11 cellular contexts compared by ENCODE assay signal in the genomic region with DNA sequence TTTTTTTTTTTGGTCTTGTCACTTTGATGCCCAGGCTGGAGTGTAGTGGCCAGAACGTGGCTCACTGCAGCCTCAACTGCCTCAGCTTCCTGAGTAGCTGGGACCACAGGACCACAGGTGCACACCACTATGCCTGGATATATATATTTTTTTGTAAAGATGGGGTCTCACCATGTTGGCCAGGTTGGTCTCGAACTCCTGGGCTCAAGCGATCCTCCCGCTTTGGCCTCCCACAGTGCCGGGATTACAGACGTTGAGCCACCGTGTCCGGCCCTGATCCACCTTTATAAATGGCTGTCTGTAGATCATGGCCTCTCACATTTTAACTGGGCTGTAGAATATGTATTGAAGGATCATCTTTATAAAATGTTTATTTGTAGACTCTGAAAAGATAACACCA. TPM values are rescaled to one million over a fixed set of nuclear protein-coding genes. Genes with fewer than 3 reads are reported as not detected.
A peak's percentile ranks its signal among the peaks of the same experiment; 100 is the strongest.
DNase-seq lines count a peak whose midpoint lies in the region; ATAC-seq and TF ChIP-seq lines count a peak whose summit lies in the region.
"Had no signal": no experiment of that assay in that cellular context is flagged by ENCODE, and none has a peak within 500 bp of the region (broad histone marks: within the 10 kb centered on the region; RNA-seq: fewer than 3 reads in every experiment).

No MANE protein-coding gene starts in this region.

- 93% methylated on average over 8 of the region's 8 CpGs for WGBS in suprapubic skin

- H2AFZ ChIP-seq in PC-3 (ENCODE audit: low read length) = no peak overlapping the region

- intact Hi-C loops in Calu3 (cut with micrococcal nuclease; ENCODE audit: unreplicated experiment) (no loop called here), PC-3 (cut with micrococcal nuclease) (loop anchor here (5.0 kb wide), 1 partner anchor 108 kb away; a partner anchor contains a TSS)

- CTCF ChIA-PET in Calu3 (lab: Charles Lee) (no interaction called here), PC-3 (lab: Charles Lee) (no interaction called here)

- peak overlapping the region; percentile 78; the same call in 1 of the 2 replicates for H3K4me3 ChIP-seq in PC-3 (ENCODE audit: low read length)
- peak overlapping the region; percentile 96 for H3K4me3 ChIP-seq in coronary artery
- H3K4me3 ChIP-seq in suprapubic skin = no peak overlapping the region

- H3K9me2 ChIP-seq in PC-3 (replicated peaks; ENCODE audit: low read length) = no peaks in the 10 kb centered on the region

- no peak for ATAC-seq in PC-3

- H3K79me2 ChIP-seq in PC-3 (ENCODE audit: low read length) = peaks cover 44% of the 10 kb centered on the region

- H3K27me3 Mint-ChIP-seq in Calu3 (ENCODE audit: unreplicated experiment) (no peaks in the 10 kb centered on the region), neural crest cell (ENCODE audit: low read depth) (no peaks in the 10 kb centered on the region)

- no TSS peak for BruUV-seq in Calu3 (replicated peaks; lab: Mats Ljungman, UMichigan)
- no TSS peak for BruUV-seq in PC-3 (replicated peaks; lab: Mats Ljungman, UMichigan)

- H3K4me1 Mint-ChIP-seq in Calu3 (ENCODE audit: low read depth, unreplicated experiment) (no peaks in the 10 kb centered on the region), neural crest cell (peaks cover 26% of the 10 kb centered on the region)

- peak overlapping the region; percentile 94 for H3K4me2 ChIP-seq in PC-3 (ENCODE audit: low read length)

- H3K9me3 ChIP-seq in PC-3 (ENCODE audit: low read length) = no peaks in the 10 kb centered on the region
- no peaks in the 10 kb centered on the region for H3K9me3 ChIP-seq in suprapubic skin

- TF ChIP-seq CTCF in Calu3 (IDR thresholded peaks at IDR 0.05; ENCODE audit: unreplicated experiment) (no peak), PC-3 (conservative IDR thresholded peaks at IDR 0.05; ENCODE audit: low read depth, low read length) (no peak), coronary artery (IDR thresholded peaks at IDR 0.05) (no peak), neural crest cell (conservative IDR thresholded peaks at IDR 0.05) (no peak), suprapubic skin (IDR thresholded peaks at IDR 0.05) (no peak)

- H3K27ac Mint-ChIP-seq in Calu3 (ENCODE audit: unreplicated experiment) (no peak overlapping the region), neural crest cell (ENCODE audit: unreplicated experiment) (peak overlapping the region; percentile 5)

- H3K4me1 ChIP-seq in PC-3 (ENCODE audit: insufficient read depth, low read length) (peaks cover 16% of the 10 kb centered on the region; the same call in 1 of the 2 replicates), suprapubic skin (peaks cover 28% of the 10 kb centered on the region)

- no peak for TF ChIP-seq EP300 in suprapubic skin (IDR thresholded peaks at IDR 0.05)

- peaks cover 7% of the 10 kb centered on the region; the same call in 1 of the 2 replicates for H3K36me3 ChIP-seq in PC-3 (ENCODE audit: low read depth, low read length)
- peaks cover 8% of the 10 kb centered on the region for H3K36me3 ChIP-seq in suprapubic skin

- no peak overlapping the region for H3K9ac ChIP-seq in PC-3 (ENCODE audit: low read length)

- H4K20me1 ChIP-seq in PC-3 (ENCODE audit: low read length) = peaks cover 15% of the 10 kb centered on the region

- H3K4me3 Mint-ChIP-seq in Calu3 (ENCODE audit: low read depth, unreplicated experiment) (peak overlapping the region; percentile 86), neural crest cell (peak overlapping the region; percentile 86)

- H3K27me3 ChIP-seq in PC-3 (ENCODE audit: low read length) (no peaks in the 10 kb centered on the region), suprapubic skin (no peaks in the 10 kb centered on the region)

- POLR2A ChIA-PET in PC-3 (lab: Charles Lee; ENCODE audit: unreplicated experiment) = no interaction called here

- H3K9me3 Mint-ChIP-seq in Calu3 (ENCODE audit: low read depth, unreplicated experiment) (no peaks in the 10 kb centered on the region), neural crest cell (no peaks in the 10 kb centered on the region)

- H3K36me3 Mint-ChIP-seq in Calu3 (ENCODE audit: insufficient read depth, unreplicated experiment) (peaks cover 55% of the 10 kb centered on the region), neural crest cell (ENCODE audit: low read depth) (peaks cover 8% of the 10 kb centered on the region)

- DNase-seq in Calu3 (no peak), PC-3 (no peak), coronary artery (ENCODE audit: low spot score) (no peak), neural crest cell (ENCODE audit: low read depth, low spot score) (no peak), 8988T (no peak), NCI-H345 treated with DMSO at 0.1 percent for 48 hours (lab: John Stamatoyannopoulos, UW; ENCODE audit: unreplicated experiment) (no peak), suprapubic skin (ENCODE audit: low spot score in 2 of 2) (no peak)
- DNase-seq: activated CD4-positive, alpha-beta T cell treated with anti-CD3 and anti-CD28 coated beads, Interleukin-2, amount 50 U/mL, for 1 hour; aorta; NCI-H226; Right ventricle myocardium superior had no signal

- H3F3A ChIP-seq in PC-3 (ENCODE audit: low read length, unreplicated experiment) = no peaks in the 10 kb centered on the region

- TF ChIP-seq POLR2A in suprapubic skin (IDR thresholded peaks at IDR 0.05) = no peak

- H3K27ac ChIP-seq in PC-3 (ENCODE audit: low read length) = no peak overlapping the region
- no peak overlapping the region for H3K27ac ChIP-seq in coronary artery
- H3K27ac ChIP-seq in suprapubic skin = no peak overlapping the region

RNA-seq across cellular contexts. Expression of a gene that starts 1.9 kb away (rescaled TPM):
- total RNA-seq in Calu3 (2022) (72.5 and 86.5 TPM in 2 replicates), PC-3 (2014; rRNA removed) (38.2 and 39.0 TPM in 2 replicates), neural crest cell (118 and 128 TPM in 2 replicates), suprapubic skin (10 to 100 TPM; 41.4 to 71.7 (median 57.7) TPM)
